In genomic region chr3:138140940-138141339, GRCh38 we compare ENCODE assay signal across 26 cellular contexts. TPM values are rescaled to one million over a fixed set of nuclear protein-coding genes. Genes with fewer than 3 reads are reported as not detected.
"Had no signal": no experiment of that assay in that cellular context is flagged by ENCODE, and none has a peak within 500 bp of the region (broad histone marks: within the 10 kb centered on the region; RNA-seq: fewer than 3 reads in every experiment).

No MANE protein-coding gene starts in this region.

- H3K27me3 ChIP-seq: breast epithelium had no signal

- H3K4me1 ChIP-seq: breast epithelium had no signal

- H3K4me3 ChIP-seq: breast epithelium had no signal

- H3K27ac ChIP-seq: breast epithelium had no signal

- ATAC-seq: activated CD4-positive, CD25-positive, alpha-beta regulatory T cell treated with anti-CD3 and anti-CD28 coated beads, Interleukin-2, amount 50 U/mL, for 24 hours; activated CD8-positive, alpha-beta memory T cell treated with anti-CD3 and anti-CD28 coated beads, Interleukin-2, amount 10 ng/mL, durations not matched to agents 7 days and 5 days; Panc1; Right ventricle myocardium inferior had no signal

- H3K4me3 Mint-ChIP-seq: activated CD8-positive, alpha-beta memory T cell treated with anti-CD3 and anti-CD28 coated beads, Interleukin-2, amount 10 ng/mL, durations not matched to agents 7 days and 5 days; activated naive CD4-positive, alpha-beta T cell treated with anti-CD3 and anti-CD28 coated beads, Interleukin-2, amount 50 U/mL, for 24 hours; activated T-cell treated with anti-CD3 and anti-CD28 coated beads, Interleukin-2, amount 50 U/mL, for 24 hours; activated T-helper 1 cell treated with anti-CD3 and anti-CD28 coated beads, Interleukin-12 subunit alpha, Interleukin-12 subunit beta, Interleukin-2, Interleukin-4 antibody, amounts not matched to agents 30 ng/mL and 10 ng/mL and 1 ng/mL, durations not matched to agents 14 hours and 24 hours and 36 hours; T-helper 1 cell treated with Interleukin-12 subunit alpha and Interleukin-12 subunit beta and Interleukin-4 antibody, amounts not matched to agents 30 μg/mL and 1 μg/mL, for 36 hours had no signal

- H3K36me3 ChIP-seq: breast epithelium had no signal

- DNase-seq: activated CD4-positive, alpha-beta T cell treated with anti-CD3 and anti-CD28 coated beads for 4 hours; activated CD8-positive, alpha-beta memory T cell treated with anti-CD3 and anti-CD28 coated beads, Interleukin-2, amount 10 ng/mL, durations not matched to agents 7 days and 5 days; activated effector memory CD4-positive, alpha-beta T cell treated with Interleukin-2 at 50 U/mL for 16 hours; activated naive CD4-positive, alpha-beta T cell; activated T-cell treated with anti-CD3 and anti-CD28 coated beads, Interleukin-2, amount 50 U/mL, for 24 hours; aorta; caudate nucleus; KG1; NCI-H1092; NCI-H1436; NCI-H1694 treated with DMSO at 0.1 percent for 48 hours; NCI-H2029 treated with DMSO at 0.1 percent for 48 hours; NCI-H345; NCI-H510A; NCI-H69; NK-92 treated with Interleukin-12 subunit alpha and Interleukin-12 subunit beta, amount 100 ng/mL, for 24 hours; OCI-M1; RPMI8226 had no signal

- H3K9me3 ChIP-seq: breast epithelium had no signal

- H3K4me1 Mint-ChIP-seq: activated naive CD4-positive, alpha-beta T cell treated with anti-CD3 and anti-CD28 coated beads, Interleukin-2, amount 50 U/mL, for 24 hours had no signal

- H3K27ac Mint-ChIP-seq: activated CD8-positive, alpha-beta memory T cell treated with anti-CD3 and anti-CD28 coated beads, Interleukin-2, amount 10 ng/mL, durations not matched to agents 7 days and 5 days; activated naive CD4-positive, alpha-beta T cell treated with anti-CD3 and anti-CD28 coated beads, Interleukin-2, amount 50 U/mL, for 24 hours; activated T-cell treated with anti-CD3 and anti-CD28 coated beads, Interleukin-2, amount 50 U/mL, for 24 hours; activated T-helper 1 cell treated with anti-CD3 and anti-CD28 coated beads, Interleukin-12 subunit alpha, Interleukin-12 subunit beta, Interleukin-2, Interleukin-4 antibody, amounts not matched to agents 30 ng/mL and 10 ng/mL and 1 ng/mL, durations not matched to agents 14 hours and 24 hours and 36 hours; T-helper 1 cell treated with Interleukin-12 subunit alpha and Interleukin-12 subunit beta and Interleukin-4 antibody, amounts not matched to agents 30 μg/mL and 1 μg/mL, for 36 hours had no signal

- H3K36me3 Mint-ChIP-seq: activated CD8-positive, alpha-beta memory T cell treated with anti-CD3 and anti-CD28 coated beads, Interleukin-2, amount 10 ng/mL, durations not matched to agents 7 days and 5 days; activated naive CD4-positive, alpha-beta T cell treated with anti-CD3 and anti-CD28 coated beads, Interleukin-2, amount 50 U/mL, for 24 hours had no signal

- H3K9me3 Mint-ChIP-seq: activated naive CD4-positive, alpha-beta T cell treated with anti-CD3 and anti-CD28 coated beads, Interleukin-2, amount 50 U/mL, for 24 hours; activated T-cell treated with anti-CD3 and anti-CD28 coated beads, Interleukin-2, amount 50 U/mL, for 24 hours; activated T-helper 1 cell treated with anti-CD3 and anti-CD28 coated beads, Interleukin-12 subunit alpha, Interleukin-12 subunit beta, Interleukin-2, Interleukin-4 antibody, amounts not matched to agents 30 ng/mL and 10 ng/mL and 1 ng/mL, durations not matched to agents 14 hours and 24 hours and 36 hours; T-helper 1 cell treated with Interleukin-12 subunit alpha and Interleukin-12 subunit beta and Interleukin-4 antibody, amounts not matched to agents 30 μg/mL and 1 μg/mL, for 36 hours had no signal

RNA-seq across cellular contexts. Expression of gene A4GNT, which starts 8.8 kb away (rescaled TPM):
- total RNA-seq: activated CD8-positive, alpha-beta memory T cell treated with anti-CD3 and anti-CD28 coated beads, Interleukin-2, amount 10 ng/mL, durations not matched to agents 7 days and 5 days; activated T-helper 1 cell treated with anti-CD3 and anti-CD28 coated beads, Interleukin-12 subunit alpha, Interleukin-12 subunit beta, Interleukin-2, Interleukin-4 antibody, amounts not matched to agents 30 ng/mL and 10 ng/mL and 1 ng/mL, durations not matched to agents 14 hours and 24 hours and 36 hours; aorta; breast epithelium; cerebellum; Right ventricle myocardium inferior had no signal
- polyA plus RNA-seq: aorta had no signal
